Comparison of ENCODE assay signal across 14 cellular contexts in genomic region chr16:2365895-2366294, GRCh38. TPM values are rescaled to one million over a fixed set of nuclear protein-coding genes. Genes with fewer than 3 reads are reported as not detected.
A peak's percentile ranks its signal among the peaks of the same experiment; 100 is the strongest.
DNase-seq lines count a peak whose midpoint lies in the region; TF ChIP-seq lines count a peak whose summit lies in the region.
"Had no signal": no experiment of that assay in that cellular context is flagged by ENCODE, and none has a peak within 500 bp of the region (broad histone marks: within the 10 kb centered on the region; RNA-seq: fewer than 3 reads in every experiment).

No MANE protein-coding gene starts in this region.

- H3K4me2 ChIP-seq in SK-N-SH (peak overlapping the region; percentile 32), fibroblast of lung (ENCODE audit: extremely low read depth, insufficient read depth, low read length) (no peak overlapping the region), parathyroid adenoma (ENCODE audit: low read length) (no peak overlapping the region)

- no peaks in the 10 kb centered on the region for H3K9me3 Mint-ChIP-seq in activated naive CD4-positive, alpha-beta T cell treated with anti-CD3 and anti-CD28 coated beads, Interleukin-2, amount 10 ng/mL, durations not matched to agents 7 days and 5 days
- H3K9me3 Mint-ChIP-seq: activated CD8-positive, alpha-beta T cell treated with anti-CD3 and anti-CD28 coated beads for 36 hours; CD8-positive, alpha-beta T cell had no signal

- no peak for TF ChIP-seq POLR2A in thyroid gland (IDR thresholded peaks at IDR 0.05)

- CTCF ChIA-PET in SK-N-SH (lab: Yijun Ruan, JAX), result interaction anchor here (0.8 to 1.8 kb wide), 3 partner anchors 19 to 50 kb away, joined by 3 to 7 read pairs (median 3); partner anchors contain the start of gene ABCA3
- CTCF ChIA-PET in activated naive CD4-positive, alpha-beta T cell treated with anti-CD3 and anti-CD28 coated beads, Interleukin-2, amount 10 ng/mL, durations not matched to agents 7 days and 5 days (lab: Charles Lee), result no interaction called here

- TF ChIP-seq EP300 in SK-N-SH (IDR thresholded peaks at IDR 0.05; ENCODE audit: borderline replicate concordance in 1 of 2, low read depth in 1 of 2, low read length in 1 of 2), result peak in 1 of 2 experiments; percentile 7; a peak in 1 of 4 replicates

- peaks cover 57% of the 10 kb centered on the region for H3K27me3 Mint-ChIP-seq in activated naive CD4-positive, alpha-beta T cell treated with anti-CD3 and anti-CD28 coated beads, Interleukin-2, amount 10 ng/mL, durations not matched to agents 7 days and 5 days

- H3K27ac ChIP-seq in SK-N-SH (ENCODE audit: low read depth in 2 of 2, low read length in 1 of 2), result peak overlapping the region; percentile 50 to 94
- H3K27ac ChIP-seq in fibroblast of lung (ENCODE audit: insufficient read depth, low read length), result no peak overlapping the region
- peak overlapping the region; percentile 33 for H3K27ac ChIP-seq in parathyroid adenoma
- H3K27ac ChIP-seq in thyroid gland, result no peak overlapping the region
- H3K27ac ChIP-seq: esophagus muscularis mucosa had no signal

- H3K4me3 ChIP-seq in SK-N-SH (ENCODE audit: low read depth in 2 of 2, low read length in 1 of 2) (no peak overlapping the region), fibroblast of lung (replicated peaks in 1 of 4; ENCODE audit: control extremely low read depth in 1 of 4, insufficient read depth in 1 of 4, low read depth in 3 of 4, low read length in 4 of 4) (no peak overlapping the region), parathyroid adenoma (ENCODE audit: low read depth, low read length) (no peak overlapping the region), thyroid gland (replicated peaks in 1 of 3) (no peak overlapping the region)
- H3K4me3 ChIP-seq: esophagus muscularis mucosa had no signal

- TF ChIP-seq RAD21 in SK-N-SH (IDR thresholded peaks at IDR 0.05; ENCODE audit: low read length), result no peak

- H3K9me2 ChIP-seq in SK-N-SH, result no peaks in the 10 kb centered on the region

- H3K9ac ChIP-seq in SK-N-SH (no peak overlapping the region), fibroblast of lung (ENCODE audit: insufficient read depth, low read length) (no peak overlapping the region), parathyroid adenoma (no peak overlapping the region)

- H3K27me3 ChIP-seq in SK-N-SH (ENCODE audit: insufficient read depth), result no peaks in the 10 kb centered on the region
- peaks cover 14% of the 10 kb centered on the region for H3K27me3 ChIP-seq in fibroblast of lung (ENCODE audit: control insufficient read depth, insufficient read depth, low read length)
- no peaks in the 10 kb centered on the region for H3K27me3 ChIP-seq in parathyroid adenoma (ENCODE audit: control insufficient read depth, insufficient read depth, low read length)
- H3K27me3 ChIP-seq in thyroid gland, result no peaks in the 10 kb centered on the region

- peaks cover 14 to 30% of the 10 kb centered on the region in 2 experiments; a peak in 3 of 4 replicates for H3K4me1 ChIP-seq in SK-N-SH (ENCODE audit: control insufficient read depth in 1 of 2, insufficient read depth in 2 of 2, low read depth in 1 of 2, low read length in 1 of 2)
- no peaks in the 10 kb centered on the region for H3K4me1 ChIP-seq in fibroblast of lung (ENCODE audit: control insufficient read depth, extremely low read depth, insufficient read depth, low read length)
- peaks cover 25% of the 10 kb centered on the region for H3K4me1 ChIP-seq in parathyroid adenoma
- H3K4me1 ChIP-seq in thyroid gland, result peaks cover 0 to 9% of the 10 kb centered on the region in 2 donors
- H3K4me1 ChIP-seq: esophagus muscularis mucosa had no signal

- no peaks in the 10 kb centered on the region for H3K4me1 Mint-ChIP-seq in activated naive CD4-positive, alpha-beta T cell treated with anti-CD3 and anti-CD28 coated beads, Interleukin-2, amount 10 ng/mL, durations not matched to agents 7 days and 5 days

- WGBS in SK-N-SH (ENCODE audit: low lambda C conversion rate), result 46% methylated on average over 3 of the region's 3 CpGs
- whole genome bisulfite sequencing in thyroid gland, 2 donors, result 62 to 71% methylated on average over 3 of the region's 3 CpGs

- H3K79me2 ChIP-seq in SK-N-SH (ENCODE audit: insufficient read depth), result no peaks in the 10 kb centered on the region
- no peaks in the 10 kb centered on the region for H3K79me2 ChIP-seq in fibroblast of lung (ENCODE audit: control insufficient read depth, insufficient read depth, low read length)
- no peaks in the 10 kb centered on the region for H3K79me2 ChIP-seq in parathyroid adenoma

- TF ChIP-seq CTCF in SK-N-SH (IDR thresholded peaks at IDR 0.05), result no peak
- TF ChIP-seq CTCF in fibroblast of lung (conservative IDR thresholded peaks at IDR 0.05 in 1 of 2, IDR thresholded peaks at IDR 0.05 in 1 of 2; ENCODE audit: low read depth in 1 of 2, low read length in 2 of 2), result no peak
- no peak for TF ChIP-seq CTCF in parathyroid adenoma (IDR thresholded peaks at IDR 0.05)
- no peak for TF ChIP-seq CTCF in thyroid gland (IDR thresholded peaks at IDR 0.05)

- H2AFZ ChIP-seq in SK-N-SH (ENCODE audit: low read depth) (no peak overlapping the region), fibroblast of lung (ENCODE audit: low read length) (no peak overlapping the region), parathyroid adenoma (peak overlapping the region; percentile 28)

- POLR2A ChIA-PET in SK-N-SH (lab: Yijun Ruan, JAX), result no interaction called here

- H4K20me1 ChIP-seq in SK-N-SH (ENCODE audit: insufficient read depth) (no peaks in the 10 kb centered on the region), fibroblast of lung (ENCODE audit: control insufficient read depth, extremely low read depth, insufficient read depth, low read length) (no peaks in the 10 kb centered on the region)

- H3F3A ChIP-seq in SK-N-SH (replicated peaks; ENCODE audit: insufficient read depth), result peaks cover 13% of the 10 kb centered on the region

- H3K4me3 Mint-ChIP-seq in activated naive CD4-positive, alpha-beta T cell treated with anti-CD3 and anti-CD28 coated beads, Interleukin-2, amount 10 ng/mL, durations not matched to agents 7 days and 5 days, result no peak overlapping the region
- H3K4me3 Mint-ChIP-seq: activated CD8-positive, alpha-beta T cell treated with anti-CD3 and anti-CD28 coated beads for 36 hours; CD8-positive, alpha-beta T cell had no signal

- DNase-seq in ELR (ENCODE audit: low read depth) (peak; percentile 61), SK-N-SH (no peak), fibroblast of lung (ENCODE audit: low read depth in 2 of 2) (peak; percentile 25 to 87), anterior cingulate cortex (lab: John Stamatoyannopoulos, UW) (no peak), thyroid gland (no peak), occipital lobe (lab: John Stamatoyannopoulos, UW) (no peak)
- DNase-seq in activated naive CD4-positive, alpha-beta T cell treated with anti-CD3 and anti-CD28 coated beads, Interleukin-2, amount 10 ng/mL, durations not matched to agents 7 days and 5 days, result no peak
- DNase-seq: activated CD8-positive, alpha-beta T cell treated with anti-CD3 and anti-CD28 coated beads for 36 hours; CD8-positive, alpha-beta T cell; central memory CD4-positive, alpha-beta T cell; NCI-H1092; NCI-H526 had no signal

- H3K36me3 ChIP-seq in SK-N-SH (replicated peaks in 1 of 2; ENCODE audit: control insufficient read depth in 1 of 2, insufficient read depth in 2 of 2, low read length in 1 of 2) (no peaks in the 10 kb centered on the region), fibroblast of lung (ENCODE audit: control insufficient read depth, insufficient read depth, low read length) (no peaks in the 10 kb centered on the region), parathyroid adenoma (ENCODE audit: control insufficient read depth, insufficient read depth, low read length) (no peaks in the 10 kb centered on the region), thyroid gland (no peaks in the 10 kb centered on the region)
- H3K36me3 ChIP-seq: esophagus muscularis mucosa had no signal

- H3K36me3 Mint-ChIP-seq in activated naive CD4-positive, alpha-beta T cell treated with anti-CD3 and anti-CD28 coated beads, Interleukin-2, amount 10 ng/mL, durations not matched to agents 7 days and 5 days, result no peaks in the 10 kb centered on the region
- H3K36me3 Mint-ChIP-seq: CD8-positive, alpha-beta T cell had no signal

- H3K27ac Mint-ChIP-seq in activated naive CD4-positive, alpha-beta T cell treated with anti-CD3 and anti-CD28 coated beads, Interleukin-2, amount 10 ng/mL, durations not matched to agents 7 days and 5 days, result no peak overlapping the region
- H3K27ac Mint-ChIP-seq: activated CD8-positive, alpha-beta T cell treated with anti-CD3 and anti-CD28 coated beads for 36 hours; CD8-positive, alpha-beta T cell had no signal

- intact Hi-C loops in thyroid gland (cut with DNase I), result no loop called here

- H3K9me3 ChIP-seq in SK-N-SH (no peaks in the 10 kb centered on the region), fibroblast of lung (ENCODE audit: control insufficient read depth, insufficient read depth, low read depth, low read length) (no peaks in the 10 kb centered on the region), parathyroid adenoma (ENCODE audit: control insufficient read depth, low read length) (no peaks in the 10 kb centered on the region), thyroid gland (no peaks in the 10 kb centered on the region)
- H3K9me3 ChIP-seq: esophagus muscularis mucosa had no signal

TF ChIP-seq in SK-N-SH, 30 proteins besides CTCF, POLR2A, EP300 and RAD21 (continues in another document):
- no peak for TF ChIP-seq FOSL2 (IDR thresholded peaks at IDR 0.05; ENCODE audit: borderline replicate concordance, low read depth)
- TF ChIP-seq, protein P1, sequence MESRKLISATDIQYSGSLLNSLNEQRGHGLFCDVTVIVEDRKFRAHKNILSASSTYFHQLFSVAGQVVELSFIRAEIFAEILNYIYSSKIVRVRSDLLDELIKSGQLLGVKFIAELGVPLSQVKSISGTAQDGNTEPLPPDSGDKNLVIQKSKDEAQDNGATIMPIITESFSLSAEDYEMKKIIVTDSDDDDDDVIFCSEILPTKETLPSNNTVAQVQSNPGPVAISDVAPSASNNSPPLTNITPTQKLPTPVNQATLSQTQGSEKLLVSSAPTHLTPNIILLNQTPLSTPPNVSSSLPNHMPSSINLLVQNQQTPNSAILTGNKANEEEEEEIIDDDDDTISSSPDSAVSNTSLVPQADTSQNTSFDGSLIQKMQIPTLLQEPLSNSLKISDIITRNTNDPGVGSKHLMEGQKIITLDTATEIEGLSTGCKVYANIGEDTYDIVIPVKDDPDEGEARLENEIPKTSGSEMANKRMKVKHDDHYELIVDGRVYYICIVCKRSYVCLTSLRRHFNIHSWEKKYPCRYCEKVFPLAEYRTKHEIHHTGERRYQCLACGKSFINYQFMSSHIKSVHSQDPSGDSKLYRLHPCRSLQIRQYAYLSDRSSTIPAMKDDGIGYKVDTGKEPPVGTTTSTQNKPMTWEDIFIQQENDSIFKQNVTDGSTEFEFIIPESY (IDR thresholded peaks at IDR 0.05; ENCODE audit: borderline replicate concordance, low read depth), result no peak
- no peak for TF ChIP-seq FOXM1 (IDR thresholded peaks at IDR 0.05; ENCODE audit: low read depth)

RNA-seq across cellular contexts. Expression of gene ABCA3, which starts 25.4 kb away (rescaled TPM):
- polyA plus RNA-seq in SK-N-SH (2012; rRNA removed) (6.9 and 9.9 TPM in 2 replicates), fibroblast of lung (1.7 and 3.2 TPM in 2 replicates)
- 3.7 and 5.7 TPM in 2 replicates for polyA plus RNA-seq in SK-N-SH (2012; cell fraction: cytosol; rRNA removed)
- polyA plus RNA-seq in SK-N-SH (2012; cell fraction: nucleus; rRNA removed), result 13.9 and 14.8 TPM in 2 replicates
- total RNA-seq in fibroblast of lung (1.5 and 6.1 TPM in 2 replicates), thyroid gland (10 to 100 TPM; 36.5 to 66.7 (median 60.4) TPM), occipital lobe (34.8 TPM)
- 2.6 and 4.1 TPM in 2 replicates for polyA plus RNA-seq in fibroblast of lung (2012)
- 8.1 and 12.7 TPM in 2 replicates for polyA minus RNA-seq in fibroblast of lung (ENCODE audit: low replicate concordance)

Comparison
In these comparisons a context has a peak if more than half of its experiments do, and no peak if none do; other contexts are left out.
1. DNase-seq: peak in ELR (single experiment) and fibroblast of lung (2 of 2); none in SK-N-SH (single experiment), anterior cingulate cortex (0 of 58), thyroid gland (0 of 2), activated naive CD4-positive, alpha-beta T cell treated with anti-CD3 and anti-CD28 coated beads, Interleukin-2, amount 10 ng/mL, durations not matched to agents 7 days and 5 days (single experiment) and occipital lobe (single experiment).
2. H3K27ac ChIP-seq: peak in SK-N-SH (2 of 2) and parathyroid adenoma (single experiment); none in fibroblast of lung (single experiment) and thyroid gland (0 of 3).